In the genomic region with DNA sequence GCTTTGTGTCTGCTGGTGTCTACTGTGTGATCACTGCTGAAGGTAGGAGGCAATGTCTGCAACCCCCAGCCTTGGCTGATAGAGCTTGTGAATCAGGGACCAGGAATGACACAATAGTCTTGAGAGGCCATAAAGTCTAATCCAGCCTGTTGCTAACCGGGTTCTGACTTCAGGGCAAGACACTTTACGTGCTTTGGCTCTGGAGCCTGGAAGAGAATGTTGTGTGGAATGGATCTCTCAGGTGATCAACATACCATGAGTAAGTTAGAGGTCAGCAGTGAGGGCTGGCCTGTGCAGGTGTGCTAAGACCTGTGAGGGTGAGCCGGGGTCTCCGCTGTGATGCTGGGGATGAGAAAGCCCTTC, we compare ENCODE assay signal across 12 cellular contexts. TPM values are rescaled to one million over a fixed set of nuclear protein-coding genes. Genes with fewer than 3 reads are reported as not detected.
A peak's percentile ranks its signal among the peaks of the same experiment; 100 is the strongest.
DNase-seq lines count a peak whose midpoint lies in the region; ATAC-seq, FAIRE-seq and TF ChIP-seq lines count a peak whose summit lies in the region.
"Had no signal": no experiment of that assay in that cellular context is flagged by ENCODE, and none has a peak within 500 bp of the region (broad histone marks: within the 10 kb centered on the region; RNA-seq: fewer than 3 reads in every experiment).

No MANE protein-coding gene starts in this region.

- H3K18ac ChIP-seq in trophoblast cell (ENCODE audit: low read length) = no peak overlapping the region

- no peak overlapping the region for H3K9ac ChIP-seq in trophoblast cell (ENCODE audit: low read length)

- no peak overlapping the region for H2AFZ ChIP-seq in trophoblast cell (ENCODE audit: insufficient read depth, low read length, poor library complexity)

- no peak overlapping the region for H3K4me3 ChIP-seq in AG10803 (ENCODE audit: low read length)
- no peak overlapping the region for H3K4me3 ChIP-seq in fibroblast of mammary gland (ENCODE audit: control insufficient read depth, low read depth, low read length)
- H3K4me3 ChIP-seq in trophoblast cell (ENCODE audit: low read depth, low read length) = no peak overlapping the region

- no peak overlapping the region for H4K12ac ChIP-seq in trophoblast cell (ENCODE audit: low read depth, low read length)

- H3K27ac ChIP-seq in trophoblast cell (ENCODE audit: low read depth, low read length) = peak overlapping the region; percentile 61

- no peak overlapping the region for H2BK5ac ChIP-seq in trophoblast cell (ENCODE audit: low read depth, low read length, poor library complexity)

- intact Hi-C loops in posterior vena cava (cut with DNase I) = no loop called here

- no peak overlapping the region for H2BK120ac ChIP-seq in trophoblast cell (ENCODE audit: insufficient read depth, low read length, poor library complexity)

- no peak overlapping the region for H3K23ac ChIP-seq in trophoblast cell (ENCODE audit: low read length)

- no peaks in the 10 kb centered on the region for H3K27me3 ChIP-seq in trophoblast cell (ENCODE audit: insufficient read depth, low read length)

- TF ChIP-seq CTCF in AG10803 (conservative IDR thresholded peaks at IDR 0.05; ENCODE audit: low read length) (peak; percentile 42), fibroblast of mammary gland (conservative IDR thresholded peaks at IDR 0.05; ENCODE audit: control insufficient read depth, insufficient read depth, low read depth, low read length) (no peak)

- no peak for FAIRE-seq in RCC 7860 (lab: Jason Lieb, UNC)
- FAIRE-seq: GM18507 had no signal

- no peak overlapping the region for H4K8ac ChIP-seq in trophoblast cell (ENCODE audit: low read depth, low read length)

- DNase-seq in AG10803 (ENCODE audit: low read depth) (peak; percentile 90), RCC 7860 (ENCODE audit: low spot score) (peak; percentile 63), fibroblast of mammary gland (ENCODE audit: low read depth) (peak; percentile 73), trophoblast cell (peak; percentile 98), COLO668 (lab: John Stamatoyannopoulos, UW; ENCODE audit: unreplicated experiment) (no peak), DMS114 treated with DMSO at 0.1 percent for 48 hours (lab: John Stamatoyannopoulos, UW; ENCODE audit: unreplicated experiment) (no peak), posterior vena cava (ENCODE audit: low spot score) (no peak)
- DNase-seq: Kasumi-1; NK-92 treated with Interleukin-12 subunit alpha and Interleukin-12 subunit beta, amount 100 ng/mL, for 24 hours had no signal

- H3K36me3 ChIP-seq in trophoblast cell (ENCODE audit: control insufficient read depth in 1 of 2, insufficient read depth in 2 of 2, low read length in 2 of 2) = peaks cover 40 to 52% of the 10 kb centered on the region in 2 experiments

- no peaks in the 10 kb centered on the region for H3K9me3 ChIP-seq in trophoblast cell (ENCODE audit: insufficient read depth, low read depth, low read length)

- peaks cover 35% of the 10 kb centered on the region for H3K79me1 ChIP-seq in trophoblast cell (ENCODE audit: low read length)

- H4K91ac ChIP-seq in trophoblast cell (ENCODE audit: low read depth, low read length) = no peak overlapping the region

- WGBS in trophoblast cell (ENCODE audit: extremely low coverage, insufficient coverage, insufficient read length) = no CpG with 5 or more reads among the region's 4 CpGs

- H3K4me2 ChIP-seq in trophoblast cell (ENCODE audit: low read length) = no peak overlapping the region

- no peak overlapping the region for H2AK5ac ChIP-seq in trophoblast cell (ENCODE audit: low read length)

- H3K14ac ChIP-seq in trophoblast cell (ENCODE audit: low read length) = no peak overlapping the region

- peaks cover 30% of the 10 kb centered on the region for H3K79me2 ChIP-seq in trophoblast cell (ENCODE audit: control insufficient read depth, insufficient read depth, low read length, poor library complexity)

- H3K4ac ChIP-seq in trophoblast cell (ENCODE audit: low read depth, low read length) = no peak overlapping the region

- H3K4me1 ChIP-seq in trophoblast cell (ENCODE audit: control insufficient read depth in 1 of 2, insufficient read depth in 2 of 2, low read length in 2 of 2) = peaks cover 36 to 48% of the 10 kb centered on the region in 2 experiments

- no peak for ATAC-seq in HG03571 (IDR thresholded peaks at IDR 0.05; ENCODE audit: unreplicated experiment)

- H2BK12ac ChIP-seq in trophoblast cell (ENCODE audit: low read length) = no peak overlapping the region

RNA-seq across cellular contexts. Expression of a gene that starts 5.6 kb away (rescaled TPM):
- polyA plus RNA-seq in trophoblast cell (2013) = 769 and 825 TPM in 2 replicates
- total RNA-seq in posterior vena cava = 100 to 1,000 TPM; 816 to 963 TPM
- total RNA-seq: activated T-helper 1 cell treated with anti-CD3 and anti-CD28 coated beads, Interleukin-12 subunit alpha, Interleukin-12 subunit beta, Interleukin-2, Interleukin-4 antibody, amounts not matched to agents 30 ng/mL and 10 ng/mL and 1 ng/mL, durations not matched to agents 14 hours and 24 hours and 36 hours had no signal

RNA-seq across cellular contexts. Expression of a gene that starts 5.7 kb away (rescaled TPM):
- 445 and 497 TPM in 2 replicates for polyA plus RNA-seq in trophoblast cell (2013)
- total RNA-seq in posterior vena cava = 1,000 to 10,000 TPM in 1 of 2 donors, 100 to 1,000 TPM in 1; 830 to 1,061 TPM
- total RNA-seq: activated T-helper 1 cell treated with anti-CD3 and anti-CD28 coated beads, Interleukin-12 subunit alpha, Interleukin-12 subunit beta, Interleukin-2, Interleukin-4 antibody, amounts not matched to agents 30 ng/mL and 10 ng/mL and 1 ng/mL, durations not matched to agents 14 hours and 24 hours and 36 hours had no signal

Comparison
In these comparisons a context has a peak if more than half of its experiments do, and no peak if none do; other contexts are left out.
1. DNase-seq: peak in AG10803 (single experiment), RCC 7860 (single experiment), fibroblast of mammary gland (single experiment) and trophoblast cell (2 of 2); none in COLO668 (single experiment), DMS114 treated with DMSO at 0.1 percent for 48 hours (single experiment) and posterior vena cava (single experiment).